Comparison of ENCODE assay signal across 18 cellular contexts in genomic region chr18:79518028-79518682, GRCh38.
DNase-seq lines count a peak whose midpoint lies in the region; ATAC-seq and TF ChIP-seq lines count a peak whose summit lies in the region.
"Had no signal": no experiment of that assay in that cellular context is flagged by ENCODE, and none has a peak within 500 bp of the region (broad histone marks: within the 10 kb centered on the region; RNA-seq: fewer than 3 reads in every experiment).

No MANE protein-coding gene starts in this region.

- no peaks in the 10 kb centered on the region for H3K9me3 ChIP-seq in upper lobe of right lung
- no peaks in the 10 kb centered on the region for H3K9me3 ChIP-seq in hepatocyte (ENCODE audit: low read depth)
- H3K9me3 ChIP-seq: body of pancreas, HAP-1, ovary had no signal

- H3K27ac ChIP-seq in upper lobe of right lung (no peak overlapping the region), hepatocyte (no peak overlapping the region)
- H3K27ac ChIP-seq: body of pancreas, KMS-11, ovary had no signal

- no peaks in the 10 kb centered on the region for H3K9me2 ChIP-seq in hepatocyte (replicated peaks; ENCODE audit: insufficient read depth)

- H3K79me2 ChIP-seq in hepatocyte = no peaks in the 10 kb centered on the region

- H2AFZ ChIP-seq in hepatocyte = no peak overlapping the region

- H3K36me3 ChIP-seq in upper lobe of right lung (no peaks in the 10 kb centered on the region), hepatocyte (replicated peaks; ENCODE audit: insufficient read depth, low read depth) (no peaks in the 10 kb centered on the region)
- H3K36me3 ChIP-seq: HAP-1, ovary had no signal

- DNase-seq in activated T-cell treated with anti-CD3 and anti-CD28 coated beads, Interleukin-2, amount 50 U/mL, for 24 hours = peak; percentile 32
- DNase-seq in activated T-cell treated with anti-CD3 and anti-CD28 coated beads for 4 hours = no peak
- DNase-seq in activated CD8-positive, alpha-beta memory T cell treated with anti-CD3 and anti-CD28 coated beads, Interleukin-2, amount 10 ng/mL, durations not matched to agents 7 days and 5 days = peak; percentile 36
- DNase-seq in left lobe of liver (ENCODE audit: low spot score) = peak; percentile 35
- DNase-seq in upper lobe of right lung = peak; percentile 52
- DNase-seq in SHP77 (lab: John Stamatoyannopoulos, UW) = no peak
- DNase-seq in hepatocyte (ENCODE audit: low spot score) = no peak
- DNase-seq: DMS 273 treated with DMSO at 0.1 percent for 48 hours, foreskin melanocyte, mesendoderm, NCI-H1694 treated with DMSO at 0.1 percent for 48 hours, NCI-H526 treated with DMSO at 0.1 percent for 48 hours, small intestine had no signal

- WGBS in hepatocyte (ENCODE audit: low lambda C conversion rate, missing lambda C conversion rate) = 96% methylated on average over 22 of the region's 22 CpGs

- H3K4me1 ChIP-seq in upper lobe of right lung (peaks cover 9% of the 10 kb centered on the region), hepatocyte (ENCODE audit: insufficient read depth) (peaks cover 8% of the 10 kb centered on the region)
- H3K4me1 ChIP-seq: body of pancreas, HAP-1 had no signal

- H3K4me3 ChIP-seq in upper lobe of right lung (no peak overlapping the region), hepatocyte (no peak overlapping the region)
- H3K4me3 ChIP-seq: body of pancreas, HAP-1, ovary had no signal

- intact Hi-C loops in upper lobe of right lung (cut with DNase I) = no loop called here

- no peak overlapping the region for H3K4me2 ChIP-seq in hepatocyte
- H3K4me2 ChIP-seq: KMS-11 had no signal

- ATAC-seq in activated CD8-positive, alpha-beta memory T cell treated with anti-CD3 and anti-CD28 coated beads, Interleukin-2, amount 10 ng/mL, durations not matched to agents 7 days and 5 days = no peak
- ATAC-seq in left lobe of liver (no peak), upper lobe of right lung (no peak), HG03175 (IDR thresholded peaks at IDR 0.05; ENCODE audit: unreplicated experiment) (no peak)
- ATAC-seq: body of pancreas had no signal

- no peaks in the 10 kb centered on the region for H4K20me1 ChIP-seq in hepatocyte (ENCODE audit: insufficient read depth, poor library complexity, severe bottlenecking)

- TF ChIP-seq CTCF in upper lobe of right lung (IDR thresholded peaks at IDR 0.05) (no peak), hepatocyte (IDR thresholded peaks at IDR 0.05; ENCODE audit: poor library complexity) (no peak)

- H3K4me3 Mint-ChIP-seq in activated T-cell treated with anti-CD3 and anti-CD28 coated beads, Interleukin-2, amount 50 U/mL, for 24 hours = peak overlapping the region; percentile 30
- H3K4me3 Mint-ChIP-seq in activated CD8-positive, alpha-beta memory T cell treated with anti-CD3 and anti-CD28 coated beads, Interleukin-2, amount 10 ng/mL, durations not matched to agents 7 days and 5 days = no peak overlapping the region

- peak overlapping the region; percentile 97 for H3K27ac Mint-ChIP-seq in activated T-cell treated with anti-CD3 and anti-CD28 coated beads, Interleukin-2, amount 50 U/mL, for 24 hours
- no peak overlapping the region for H3K27ac Mint-ChIP-seq in activated CD8-positive, alpha-beta memory T cell treated with anti-CD3 and anti-CD28 coated beads, Interleukin-2, amount 10 ng/mL, durations not matched to agents 7 days and 5 days

- no peaks in the 10 kb centered on the region for H3K27me3 Mint-ChIP-seq in activated T-cell treated with anti-CD3 and anti-CD28 coated beads, Interleukin-2, amount 50 U/mL, for 24 hours
- H3K27me3 Mint-ChIP-seq in activated CD8-positive, alpha-beta memory T cell treated with anti-CD3 and anti-CD28 coated beads, Interleukin-2, amount 10 ng/mL, durations not matched to agents 7 days and 5 days = no peaks in the 10 kb centered on the region

- H3K27me3 ChIP-seq in upper lobe of right lung = no peaks in the 10 kb centered on the region
- H3K27me3 ChIP-seq in hepatocyte = no peaks in the 10 kb centered on the region
- H3K27me3 ChIP-seq: body of pancreas, ovary had no signal

- H3K4me1 Mint-ChIP-seq in activated T-cell treated with anti-CD3 and anti-CD28 coated beads, Interleukin-2, amount 50 U/mL, for 24 hours (ENCODE audit: low read depth) = peaks cover 78% of the 10 kb centered on the region
- peaks cover 42% of the 10 kb centered on the region for H3K4me1 Mint-ChIP-seq in activated CD8-positive, alpha-beta memory T cell treated with anti-CD3 and anti-CD28 coated beads, Interleukin-2, amount 10 ng/mL, durations not matched to agents 7 days and 5 days

- H3K9me3 Mint-ChIP-seq in activated T-cell treated with anti-CD3 and anti-CD28 coated beads, Interleukin-2, amount 50 U/mL, for 24 hours = no peaks in the 10 kb centered on the region
- no peaks in the 10 kb centered on the region for H3K9me3 Mint-ChIP-seq in activated CD8-positive, alpha-beta memory T cell treated with anti-CD3 and anti-CD28 coated beads, Interleukin-2, amount 10 ng/mL, durations not matched to agents 7 days and 5 days (ENCODE audit: low read depth)

- H3K36me3 Mint-ChIP-seq in activated T-cell treated with anti-CD3 and anti-CD28 coated beads, Interleukin-2, amount 50 U/mL, for 24 hours (ENCODE audit: low read depth) = peaks cover 44% of the 10 kb centered on the region
- H3K36me3 Mint-ChIP-seq in activated CD8-positive, alpha-beta memory T cell treated with anti-CD3 and anti-CD28 coated beads, Interleukin-2, amount 10 ng/mL, durations not matched to agents 7 days and 5 days = peaks cover 1% of the 10 kb centered on the region

- CTCF ChIA-PET in activated CD8-positive, alpha-beta memory T cell treated with anti-CD3 and anti-CD28 coated beads, Interleukin-2, amount 10 ng/mL, durations not matched to agents 7 days and 5 days (lab: Charles Lee) = no interaction called here

Comparison
In these comparisons a context has a peak if more than half of its experiments do, and no peak if none do; other contexts are left out.
1. DNase-seq: peak in activated T-cell treated with anti-CD3 and anti-CD28 coated beads, Interleukin-2, amount 50 U/mL, for 24 hours (single experiment), activated CD8-positive, alpha-beta memory T cell treated with anti-CD3 and anti-CD28 coated beads, Interleukin-2, amount 10 ng/mL, durations not matched to agents 7 days and 5 days (single experiment), left lobe of liver (single experiment) and upper lobe of right lung (single experiment); none in activated T-cell treated with anti-CD3 and anti-CD28 coated beads for 4 hours (single experiment), SHP77 (0 of 2) and hepatocyte (single experiment).